16 cellular contexts compared by ENCODE assay signal in the genomic region with DNA sequence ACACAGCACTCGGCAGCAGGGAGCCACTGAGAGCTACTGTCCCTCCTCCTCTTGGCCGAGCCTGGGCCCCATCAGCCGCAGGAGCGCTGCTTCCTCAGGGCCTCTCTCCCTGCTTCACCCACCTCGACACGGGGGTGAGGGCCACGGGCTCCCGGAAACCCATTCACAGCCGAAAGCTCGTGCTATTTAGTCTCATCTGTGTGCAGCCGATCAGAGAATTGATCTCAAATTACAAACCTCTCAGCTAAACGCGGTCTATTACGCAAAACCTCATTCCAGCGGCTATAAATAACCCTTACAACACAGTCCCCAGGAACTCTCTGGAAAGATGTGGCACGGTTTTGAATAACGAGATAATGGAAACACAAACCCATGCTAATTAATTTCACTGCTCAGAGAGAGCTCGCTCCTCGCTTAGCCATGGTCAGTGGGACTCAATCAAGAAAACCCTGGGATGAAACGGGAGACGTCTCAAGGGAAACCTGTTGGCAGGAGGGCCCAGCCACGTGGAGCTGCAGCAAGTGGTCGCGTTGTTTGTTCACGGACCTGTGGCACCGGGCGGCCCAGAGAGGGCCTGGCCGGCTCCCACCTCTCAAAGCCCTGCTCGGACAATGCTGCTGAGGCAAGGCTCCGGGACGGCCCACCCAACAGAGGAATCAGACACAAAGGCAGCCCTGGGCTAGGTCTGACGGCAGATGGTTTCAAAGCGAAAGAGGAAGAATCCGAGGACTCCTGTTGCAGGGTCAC.
A peak's percentile ranks its signal among the peaks of the same experiment; 100 is the strongest.
DNase-seq lines count a peak whose midpoint lies in the region; ATAC-seq and TF ChIP-seq lines count a peak whose summit lies in the region.
"Had no signal": no experiment of that assay in that cellular context is flagged by ENCODE, and none has a peak within 500 bp of the region (broad histone marks: within the 10 kb centered on the region; RNA-seq: fewer than 3 reads in every experiment).

No MANE protein-coding gene starts in this region.

- no peak for TF ChIP-seq CTCF in cardiac fibroblast (IDR thresholded peaks at IDR 0.05; ENCODE audit: low read depth, low read length)
- no peak for TF ChIP-seq CTCF in nephron progenitor cell (IDR thresholded peaks at IDR 0.05)

- peaks cover 5% of the 10 kb centered on the region; the same call in 1 of the 2 replicates for H3K27me3 ChIP-seq in HAP-1 (ENCODE audit: low read depth)
- H3K27me3 ChIP-seq: SJCRH30 had no signal

- DNase-seq in DMS79 treated with DMSO at 0.1 percent for 48 hours (lab: John Stamatoyannopoulos, UW) = peak; percentile 44
- DNase-seq in NCI-H1092 (lab: John Stamatoyannopoulos, UW) = peak; percentile 76
- peak; percentile 1 to 32 for DNase-seq in cardiac fibroblast (ENCODE audit: low read depth in 2 of 2)
- DNase-seq in nephron progenitor cell = peak; percentile 41
- no peak for DNase-seq in activated CD8-positive, alpha-beta T cell treated with anti-CD3 and anti-CD28 coated beads, Interleukin-2, amount 10 ng/mL, durations not matched to agents 7 days and 5 days
- no peak for DNase-seq in stimulated activated CD4-positive, alpha-beta T cell treated with anti-CD3 and anti-CD28 coated beads, Interleukin-4, amount 100 ng/mL, for 4 hours
- DNase-seq in HAP-1 (ENCODE audit: low spot score in 2 of 2) = no peak
- DNase-seq: caudate nucleus; CD4-positive, alpha-beta memory T cell; erythroblast; GOT3; islet precursor cell had no signal

- POLR2A ChIA-PET in activated CD8-positive, alpha-beta T cell treated with anti-CD3 and anti-CD28 coated beads, Interleukin-2, amount 10 ng/mL, durations not matched to agents 7 days and 5 days (lab: Charles Lee) = no interaction called here

- H3K27ac Mint-ChIP-seq in nephron progenitor cell = peak overlapping the region; percentile 87
- H3K27ac Mint-ChIP-seq in activated CD8-positive, alpha-beta T cell treated with anti-CD3 and anti-CD28 coated beads, Interleukin-2, amount 10 ng/mL, durations not matched to agents 7 days and 5 days = no peak overlapping the region
- H3K27ac Mint-ChIP-seq: CD4-positive, alpha-beta memory T cell; natural killer cell treated with Interleukin-12 subunit alpha and Interleukin-12 subunit beta and Interleukin-15 and Interleukin-18, amount 100 ng/mL, for 72 hours; stimulated activated effector memory CD8-positive, alpha-beta T cell treated with anti-CD3 and anti-CD28 coated beads, Interleukin-12 subunit alpha, Interleukin-12 subunit beta, amount 100 ng/mL, for 72 hours had no signal

- H3K27me3 Mint-ChIP-seq in nephron progenitor cell (ENCODE audit: low read depth, poor library complexity) = peaks cover 7% of the 10 kb centered on the region
- H3K27me3 Mint-ChIP-seq in activated CD8-positive, alpha-beta T cell treated with anti-CD3 and anti-CD28 coated beads, Interleukin-2, amount 10 ng/mL, durations not matched to agents 7 days and 5 days (ENCODE audit: low read depth) = peaks cover 5% of the 10 kb centered on the region

- CTCF ChIA-PET in activated CD8-positive, alpha-beta T cell treated with anti-CD3 and anti-CD28 coated beads, Interleukin-2, amount 10 ng/mL, durations not matched to agents 7 days and 5 days (lab: Charles Lee) = no interaction called here

- ATAC-seq in GM21360 (IDR thresholded peaks at IDR 0.05; ENCODE audit: unreplicated experiment) = no peak
- ATAC-seq in activated CD8-positive, alpha-beta T cell treated with anti-CD3 and anti-CD28 coated beads, Interleukin-2, amount 10 ng/mL, durations not matched to agents 7 days and 5 days = no peak
- ATAC-seq: natural killer cell treated with Interleukin-12 subunit alpha and Interleukin-12 subunit beta and Interleukin-15 and Interleukin-18, amount 100 ng/mL, for 72 hours; stimulated activated effector memory CD8-positive, alpha-beta T cell treated with anti-CD3 and anti-CD28 coated beads, Interleukin-12 subunit alpha, Interleukin-12 subunit beta, amount 100 ng/mL, for 72 hours had no signal

- H3K4me3 ChIP-seq in cardiac fibroblast (replicated peaks in 1 of 2; ENCODE audit: low read depth in 2 of 2, low read length in 2 of 2) (no peak overlapping the region), HAP-1 (no peak overlapping the region)
- H3K4me3 ChIP-seq: SJCRH30 had no signal

- H3K4me1 ChIP-seq in HAP-1 = no peaks in the 10 kb centered on the region

- H3K36me3 ChIP-seq in HAP-1 (replicated peaks) = no peaks in the 10 kb centered on the region
- H3K36me3 ChIP-seq: SJCRH30 had no signal

- H3K4me1 Mint-ChIP-seq in nephron progenitor cell = peaks cover 67% of the 10 kb centered on the region
- H3K4me1 Mint-ChIP-seq in activated CD8-positive, alpha-beta T cell treated with anti-CD3 and anti-CD28 coated beads, Interleukin-2, amount 10 ng/mL, durations not matched to agents 7 days and 5 days (ENCODE audit: low read depth) = no peaks in the 10 kb centered on the region
- H3K4me1 Mint-ChIP-seq: CD4-positive, alpha-beta memory T cell; stimulated activated effector memory CD8-positive, alpha-beta T cell treated with anti-CD3 and anti-CD28 coated beads, Interleukin-12 subunit alpha, Interleukin-12 subunit beta, amount 100 ng/mL, for 72 hours had no signal

- no peaks in the 10 kb centered on the region for H3K9me3 ChIP-seq in HAP-1
- H3K9me3 ChIP-seq: SJCRH30 had no signal

- no peak overlapping the region for H3K4me3 Mint-ChIP-seq in nephron progenitor cell
- H3K4me3 Mint-ChIP-seq in activated CD8-positive, alpha-beta T cell treated with anti-CD3 and anti-CD28 coated beads, Interleukin-2, amount 10 ng/mL, durations not matched to agents 7 days and 5 days = no peak overlapping the region
- H3K4me3 Mint-ChIP-seq: CD4-positive, alpha-beta memory T cell; natural killer cell treated with Interleukin-12 subunit alpha and Interleukin-12 subunit beta and Interleukin-15 and Interleukin-18, amount 100 ng/mL, for 72 hours; stimulated activated effector memory CD8-positive, alpha-beta T cell treated with anti-CD3 and anti-CD28 coated beads, Interleukin-12 subunit alpha, Interleukin-12 subunit beta, amount 100 ng/mL, for 72 hours had no signal

- in situ Hi-C loops in HAP-1 (cut with MboI; ENCODE audit: low sequenced_read_pairs) = loop anchor here (25.0 kb wide), 1 partner anchor 104 kb away; no protein-coding TSS in a partner anchor

- H3K9me3 Mint-ChIP-seq in nephron progenitor cell = no peaks in the 10 kb centered on the region
- no peaks in the 10 kb centered on the region for H3K9me3 Mint-ChIP-seq in activated CD8-positive, alpha-beta T cell treated with anti-CD3 and anti-CD28 coated beads, Interleukin-2, amount 10 ng/mL, durations not matched to agents 7 days and 5 days (ENCODE audit: insufficient read depth)
- H3K9me3 Mint-ChIP-seq: CD4-positive, alpha-beta memory T cell; natural killer cell treated with Interleukin-12 subunit alpha and Interleukin-12 subunit beta and Interleukin-15 and Interleukin-18, amount 100 ng/mL, for 72 hours; stimulated activated effector memory CD8-positive, alpha-beta T cell treated with anti-CD3 and anti-CD28 coated beads, Interleukin-12 subunit alpha, Interleukin-12 subunit beta, amount 100 ng/mL, for 72 hours had no signal

- no peaks in the 10 kb centered on the region for H3K36me3 Mint-ChIP-seq in nephron progenitor cell (ENCODE audit: low read depth)
- H3K36me3 Mint-ChIP-seq in activated CD8-positive, alpha-beta T cell treated with anti-CD3 and anti-CD28 coated beads, Interleukin-2, amount 10 ng/mL, durations not matched to agents 7 days and 5 days (ENCODE audit: low read depth) = no peaks in the 10 kb centered on the region
- H3K36me3 Mint-ChIP-seq: CD4-positive, alpha-beta memory T cell; natural killer cell treated with Interleukin-12 subunit alpha and Interleukin-12 subunit beta and Interleukin-15 and Interleukin-18, amount 100 ng/mL, for 72 hours; stimulated activated effector memory CD8-positive, alpha-beta T cell treated with anti-CD3 and anti-CD28 coated beads, Interleukin-12 subunit alpha, Interleukin-12 subunit beta, amount 100 ng/mL, for 72 hours had no signal

Comparison
In these comparisons a context has a peak if more than half of its experiments do, and no peak if none do; other contexts are left out.
1. DNase-seq: peak in DMS79 treated with DMSO at 0.1 percent for 48 hours (single experiment), NCI-H1092 (single experiment), cardiac fibroblast (2 of 2) and nephron progenitor cell (single experiment); none in activated CD8-positive, alpha-beta T cell treated with anti-CD3 and anti-CD28 coated beads, Interleukin-2, amount 10 ng/mL, durations not matched to agents 7 days and 5 days (single experiment), stimulated activated CD4-positive, alpha-beta T cell treated with anti-CD3 and anti-CD28 coated beads, Interleukin-4, amount 100 ng/mL, for 4 hours (0 of 2) and HAP-1 (0 of 2).